Comparison of ENCODE assay signal across 24 cellular contexts in genomic region chr12:104314242-104314614, GRCh38. TPM values are rescaled to one million over a fixed set of nuclear protein-coding genes. Genes with fewer than 3 reads are reported as not detected.
DNase-seq lines count a peak whose midpoint lies in the region; ATAC-seq, FAIRE-seq and TF ChIP-seq lines count a peak whose summit lies in the region.
"Had no signal": no experiment of that assay in that cellular context is flagged by ENCODE, and none has a peak within 500 bp of the region (broad histone marks: within the 10 kb centered on the region; RNA-seq: fewer than 3 reads in every experiment).

No MANE protein-coding gene starts in this region.

- H3K4me1 ChIP-seq in keratinocyte (ENCODE audit: control insufficient read depth, extremely low read depth, insufficient read depth, low read length), result no peaks in the 10 kb centered on the region
- H3K4me1 ChIP-seq: BE2C, Peyer's patch had no signal

- no peaks in the 10 kb centered on the region for H3K4me1 Mint-ChIP-seq in activated T-helper 17 cell treated with anti-CD3 and anti-CD28 coated beads, Interleukin-2, amount 50 U/mL, for 72 hours
- peaks cover 0 to 5% of the 10 kb centered on the region in 2 donors for H3K4me1 Mint-ChIP-seq in immature natural killer cell
- H3K4me1 Mint-ChIP-seq: activated naive CD8-positive, alpha-beta T cell treated with anti-CD3 and anti-CD28 coated beads, Interleukin-2, amount 50 U/mL, for 24 hours had no signal

- H3K9me3 Mint-ChIP-seq in activated T-helper 17 cell treated with anti-CD3 and anti-CD28 coated beads, Interleukin-2, amount 50 U/mL, for 72 hours, result no peaks in the 10 kb centered on the region
- H3K9me3 Mint-ChIP-seq in immature natural killer cell, result no peaks in the 10 kb centered on the region
- H3K9me3 Mint-ChIP-seq: activated naive CD8-positive, alpha-beta T cell treated with anti-CD3 and anti-CD28 coated beads, Interleukin-2, amount 50 U/mL, for 24 hours; activated T-cell treated with anti-CD3 and anti-CD28 coated beads, Interleukin-2, amount 50 U/mL, for 72 hours; natural killer cell had no signal

- no peaks in the 10 kb centered on the region for H3K9me1 ChIP-seq in keratinocyte (ENCODE audit: control insufficient read depth, extremely low read depth, insufficient read depth, low read length)

- TF ChIP-seq POLR2A in H54 (IDR thresholded peaks at IDR 0.05; ENCODE audit: low read depth, low read length), result no peak

- no peak overlapping the region for H2AFZ ChIP-seq in keratinocyte (ENCODE audit: control insufficient read depth, low read length)

- H3K9me3 ChIP-seq in keratinocyte (ENCODE audit: control insufficient read depth, low read depth, low read length), result no peaks in the 10 kb centered on the region
- H3K9me3 ChIP-seq: BE2C, Peyer's patch had no signal

- H3K4me2 ChIP-seq in keratinocyte (ENCODE audit: control insufficient read depth, extremely low read depth, insufficient read depth, low read depth, low read length), result no peak overlapping the region
- H3K4me2 ChIP-seq: smooth muscle cell had no signal

- H3K9ac ChIP-seq in keratinocyte (ENCODE audit: control insufficient read depth, extremely low read depth, insufficient read depth, low read length), result no peak overlapping the region

- peak; percentile 70 for DNase-seq in CD1c-positive myeloid dendritic cell (ENCODE audit: extremely low spot score)
- DNase-seq in H54 (ENCODE audit: insufficient read length, low spot score), result no peak
- DNase-seq in keratinocyte (ENCODE audit: low read depth, low spot score), result no peak
- no peak for DNase-seq in superior temporal gyrus (ENCODE audit: extremely low spot score)
- no peak for DNase-seq in immature natural killer cell
- DNase-seq in cortex of kidney (lab: John Stamatoyannopoulos, UW), result no peak
- DNase-seq: activated CD4-positive, alpha-beta T cell treated with anti-CD3 and anti-CD28 coated beads, Interleukin-2, amount 50 U/mL, for 48 hours; activated naive CD8-positive, alpha-beta T cell treated with anti-CD3 and anti-CD28 coated beads, Interleukin-2, amount 50 U/mL, for 24 hours; activated T-cell treated with anti-CD3 and anti-CD28 coated beads, Interleukin-2, amount 50 U/mL, for 72 hours; BE2C; effector CD4-positive, alpha-beta T cell; hippocampal formation; Kasumi-1; mesenchymal stem cell; natural killer cell; NCI-H774; Peyer's patch; stimulated activated CD8-positive, alpha-beta memory T cell treated with anti-CD3 and anti-CD28 coated beads, Interleukin-4, amount 100 ng/mL, for 48 hours; substantia nigra had no signal

- no peaks in the 10 kb centered on the region for H3K27me3 Mint-ChIP-seq in activated T-helper 17 cell treated with anti-CD3 and anti-CD28 coated beads, Interleukin-2, amount 50 U/mL, for 72 hours
- H3K27me3 Mint-ChIP-seq in immature natural killer cell (ENCODE audit: low read depth in 3 of 3), result no peaks in the 10 kb centered on the region
- H3K27me3 Mint-ChIP-seq: activated naive CD8-positive, alpha-beta T cell treated with anti-CD3 and anti-CD28 coated beads, Interleukin-2, amount 50 U/mL, for 24 hours; progenitor cell of endocrine pancreas had no signal

- H3K36me3 Mint-ChIP-seq in activated T-helper 17 cell treated with anti-CD3 and anti-CD28 coated beads, Interleukin-2, amount 50 U/mL, for 72 hours (ENCODE audit: low read depth), result peaks cover 97% of the 10 kb centered on the region
- H3K36me3 Mint-ChIP-seq in immature natural killer cell, result peaks cover 17 to 34% (median 19%) of the 10 kb centered on the region in 3 donors

- H3K27ac Mint-ChIP-seq in activated T-helper 17 cell treated with anti-CD3 and anti-CD28 coated beads, Interleukin-2, amount 50 U/mL, for 72 hours, result peak overlapping the region; percentile 10
- no peak overlapping the region for H3K27ac Mint-ChIP-seq in immature natural killer cell
- H3K27ac Mint-ChIP-seq: activated naive CD8-positive, alpha-beta T cell treated with anti-CD3 and anti-CD28 coated beads, Interleukin-2, amount 50 U/mL, for 24 hours; activated T-cell treated with anti-CD3 and anti-CD28 coated beads, Interleukin-2, amount 50 U/mL, for 72 hours; natural killer cell; progenitor cell of endocrine pancreas had no signal

- H3K79me2 ChIP-seq in keratinocyte (ENCODE audit: control insufficient read depth, insufficient read depth, low read length), result peaks cover 66% of the 10 kb centered on the region

- no peak for ATAC-seq in activated T-helper 17 cell treated with anti-CD3 and anti-CD28 coated beads, Interleukin-2, amount 50 U/mL, for 72 hours (replicated peaks)
- no peak for ATAC-seq in GM21737 (IDR thresholded peaks at IDR 0.05; ENCODE audit: unreplicated experiment)
- ATAC-seq: activated naive CD8-positive, alpha-beta T cell treated with anti-CD3 and anti-CD28 coated beads, Interleukin-2, amount 50 U/mL, for 24 hours; activated T-cell treated with anti-CD3 and anti-CD28 coated beads, Interleukin-2, amount 50 U/mL, for 72 hours had no signal

- dilution Hi-C loops in keratinocyte (cut with MboI; ENCODE audit: extremely low pct_ligation_motif_present, low sequenced_read_pairs), result loop anchor here (25.0 kb wide), 1 partner anchor 102 kb away; the partner anchor contains the start of gene TXNRD1

- H3K36me3 ChIP-seq in keratinocyte (ENCODE audit: control insufficient read depth in 2 of 2, extremely low read depth in 1 of 2, insufficient read depth in 2 of 2, low read length in 2 of 2), result peaks cover 24 to 57% of the 10 kb centered on the region in 2 experiments

- peaks cover 8% of the 10 kb centered on the region for H4K20me1 ChIP-seq in keratinocyte (ENCODE audit: control insufficient read depth, extremely low read depth, insufficient read depth, low read length)

- no peak overlapping the region for H3K4me3 Mint-ChIP-seq in activated T-helper 17 cell treated with anti-CD3 and anti-CD28 coated beads, Interleukin-2, amount 50 U/mL, for 72 hours
- no peak overlapping the region for H3K4me3 Mint-ChIP-seq in immature natural killer cell
- H3K4me3 Mint-ChIP-seq: activated naive CD8-positive, alpha-beta T cell treated with anti-CD3 and anti-CD28 coated beads, Interleukin-2, amount 50 U/mL, for 24 hours; activated T-cell treated with anti-CD3 and anti-CD28 coated beads, Interleukin-2, amount 50 U/mL, for 72 hours; natural killer cell had no signal

- no peak overlapping the region for H3K27ac ChIP-seq in keratinocyte (ENCODE audit: control insufficient read depth, insufficient read depth, low read length)
- H3K27ac ChIP-seq: Peyer's patch had no signal

- no peak overlapping the region for H3K4me3 ChIP-seq in keratinocyte (ENCODE audit: control insufficient read depth in 2 of 3, extremely low read depth in 1 of 3, insufficient read depth in 2 of 3, low read depth in 1 of 3, low read length in 3 of 3)
- H3K4me3 ChIP-seq: Peyer's patch, smooth muscle cell had no signal

- no peaks in the 10 kb centered on the region for H3K27me3 ChIP-seq in keratinocyte (ENCODE audit: control insufficient read depth, extremely low read depth, insufficient read depth, low read length)
- H3K27me3 ChIP-seq: BE2C, Peyer's patch had no signal

- FAIRE-seq in H54 (lab: Jason Lieb, UNC) (peak; percentile 55), keratinocyte (lab: Jason Lieb, UNC) (peak; percentile 80)
- FAIRE-seq: TTC549 had no signal

- TF ChIP-seq CTCF in keratinocyte (optimal IDR thresholded peaks at IDR 0.05 in 1 of 3, IDR thresholded peaks at IDR 0.05 in 1 of 3, conservative IDR thresholded peaks at IDR 0.05 in 1 of 3; ENCODE audit: extremely low read depth in 1 of 3, insufficient read depth in 2 of 3, low read length in 3 of 3), result no peak

RNA-seq across cellular contexts. Expression of gene EID3, which starts 10.7 kb away (rescaled TPM):
- total RNA-seq in activated T-helper 17 cell treated with anti-CD3 and anti-CD28 coated beads, Interleukin-2, amount 50 U/mL, for 72 hours, result 1 to 10 TPM; 3.0 to 7.3 TPM
- 0.75 to 1.8 TPM (median 1.2 TPM) in 3 replicates for polyA plus RNA-seq in keratinocyte
- 2.0 TPM for polyA plus RNA-seq in keratinocyte (2011; ENCODE audit: low read depth)
- 0.53 and 0.94 TPM in 2 replicates for polyA plus RNA-seq in keratinocyte (2011; cell fraction: cytosol; rRNA removed)
- 1.8 and 3.5 TPM in 2 replicates for polyA plus RNA-seq in keratinocyte (2011; cell fraction: nucleus; rRNA removed)
- 0.63 and 1.3 TPM in 2 replicates for polyA plus RNA-seq in keratinocyte (2012; ENCODE audit: low replicate concordance)
- 0.96 to 8.4 TPM (median 1.5 TPM) in 3 replicates for polyA minus RNA-seq in keratinocyte
- not detected for polyA minus RNA-seq in keratinocyte (2011; cell fraction: cytosol; rRNA and poly(A)+ RNA removed)
- 5.7 and 11.3 TPM in 2 replicates for polyA minus RNA-seq in keratinocyte (2011; cell fraction: nucleus; rRNA and poly(A)+ RNA removed)
- polyA plus RNA-seq in immature natural killer cell, result 10 to 100 TPM in 1 of 3 donors, 1 to 10 TPM in 2; 5.4 to 15.7 (median 9.5) TPM
